1 cellular context compared by ENCODE assay signal in the genomic region with DNA sequence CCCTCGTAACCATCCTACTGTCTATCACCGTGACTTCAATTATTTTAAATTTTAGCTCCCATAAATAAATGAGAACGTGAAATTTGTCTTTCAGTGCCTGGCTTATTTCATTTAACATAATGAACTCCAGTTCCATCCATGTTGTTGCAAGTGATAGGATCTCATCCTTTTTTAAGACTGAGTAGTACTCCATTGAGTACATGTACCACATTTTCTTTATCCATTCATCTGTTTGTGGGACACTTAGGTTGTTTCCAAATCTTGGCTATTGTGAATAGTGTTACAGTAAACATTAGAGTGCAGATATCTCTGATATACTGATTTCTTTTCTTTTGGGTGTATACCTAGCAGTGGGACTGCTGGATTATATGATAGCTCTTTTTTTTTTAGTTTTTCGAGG.
TF ChIP-seq lines count a peak whose summit lies in the region.

No MANE protein-coding gene starts in this region.

TF ChIP-seq in K562, 482 proteins besides CTCF, POLR2A, EP300 and RAD21:
- no peak for TF ChIP-seq FOXM1 (IDR thresholded peaks at IDR 0.05; ENCODE audit: low read depth)
- TF ChIP-seq FOXM1 (CRISPR knock-in tag; IDR thresholded peaks at IDR 0.05; ENCODE audit: low read depth) = no peak
- TF ChIP-seq, protein P1, sequence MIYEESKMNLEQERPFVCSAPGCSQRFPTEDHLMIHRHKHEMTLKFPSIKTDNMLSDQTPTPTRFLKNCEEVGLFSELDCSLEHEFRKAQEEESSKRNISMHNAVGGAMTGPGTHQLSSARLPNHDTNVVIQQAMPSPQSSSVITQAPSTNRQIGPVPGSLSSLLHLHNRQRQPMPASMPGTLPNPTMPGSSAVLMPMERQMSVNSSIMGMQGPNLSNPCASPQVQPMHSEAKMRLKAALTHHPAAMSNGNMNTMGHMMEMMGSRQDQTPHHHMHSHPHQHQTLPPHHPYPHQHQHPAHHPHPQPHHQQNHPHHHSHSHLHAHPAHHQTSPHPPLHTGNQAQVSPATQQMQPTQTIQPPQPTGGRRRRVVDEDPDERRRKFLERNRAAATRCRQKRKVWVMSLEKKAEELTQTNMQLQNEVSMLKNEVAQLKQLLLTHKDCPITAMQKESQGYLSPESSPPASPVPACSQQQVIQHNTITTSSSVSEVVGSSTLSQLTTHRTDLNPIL (CRISPR knock-in tag; IDR thresholded peaks at IDR 0.05) = no peak
- TF ChIP-seq SRSF9 (IDR thresholded peaks at IDR 0.05; ENCODE audit: borderline replicate concordance, low read depth, low read length) = no peak
- no peak for TF ChIP-seq ILF3 (IDR thresholded peaks at IDR 0.05; ENCODE audit: borderline replicate concordance)
- TF ChIP-seq ETS2 (tag; IDR thresholded peaks at IDR 0.05; ENCODE audit: borderline replicate concordance, poor library complexity, severe bottlenecking) = no peak
- TF ChIP-seq, protein P2, sequence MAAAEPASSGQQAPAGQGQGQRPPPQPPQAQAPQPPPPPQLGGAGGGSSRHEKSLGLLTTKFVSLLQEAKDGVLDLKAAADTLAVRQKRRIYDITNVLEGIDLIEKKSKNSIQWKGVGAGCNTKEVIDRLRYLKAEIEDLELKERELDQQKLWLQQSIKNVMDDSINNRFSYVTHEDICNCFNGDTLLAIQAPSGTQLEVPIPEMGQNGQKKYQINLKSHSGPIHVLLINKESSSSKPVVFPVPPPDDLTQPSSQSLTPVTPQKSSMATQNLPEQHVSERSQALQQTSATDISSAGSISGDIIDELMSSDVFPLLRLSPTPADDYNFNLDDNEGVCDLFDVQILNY (CRISPR knock-in tag; IDR thresholded peaks at IDR 0.05) = no peak
- no peak for TF ChIP-seq ZNF282 (CRISPR knock-in tag; IDR thresholded peaks at IDR 0.05)
- 0 out of 2 replicates have a peak, but pooled peaks have one; percentile 29 for TF ChIP-seq BCOR (IDR thresholded peaks at IDR 0.05)
- TF ChIP-seq CCAR2 (IDR thresholded peaks at IDR 0.05; ENCODE audit: low read depth, low read length) = no peak
- TF ChIP-seq MCM5 (IDR thresholded peaks at IDR 0.05; ENCODE audit: low read depth) = no peak
- no peak for TF ChIP-seq ZNF717 (CRISPR knock-in tag; IDR thresholded peaks at IDR 0.05)
- peak; percentile 97 for TF ChIP-seq ZNF146 (CRISPR knock-in tag; IDR thresholded peaks at IDR 0.05; ENCODE audit: unreplicated experiment)
- TF ChIP-seq RUNX1 (IDR thresholded peaks at IDR 0.05; ENCODE audit: low read depth) = no peak
- TF ChIP-seq, protein P3, sequence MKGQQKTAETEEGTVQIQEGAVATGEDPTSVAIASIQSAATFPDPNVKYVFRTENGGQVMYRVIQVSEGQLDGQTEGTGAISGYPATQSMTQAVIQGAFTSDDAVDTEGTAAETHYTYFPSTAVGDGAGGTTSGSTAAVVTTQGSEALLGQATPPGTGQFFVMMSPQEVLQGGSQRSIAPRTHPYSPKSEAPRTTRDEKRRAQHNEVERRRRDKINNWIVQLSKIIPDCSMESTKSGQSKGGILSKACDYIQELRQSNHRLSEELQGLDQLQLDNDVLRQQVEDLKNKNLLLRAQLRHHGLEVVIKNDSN (CRISPR knock-in tag; IDR thresholded peaks at IDR 0.05) = no peak
- TF ChIP-seq RBM25 (IDR thresholded peaks at IDR 0.05; ENCODE audit: low read depth, low read length, severe bottlenecking) = peak; percentile 19
- no peak for TF ChIP-seq SOX6 (IDR thresholded peaks at IDR 0.05)
